ENCODE assay signal across 34 cellular contexts in the genomic region with DNA sequence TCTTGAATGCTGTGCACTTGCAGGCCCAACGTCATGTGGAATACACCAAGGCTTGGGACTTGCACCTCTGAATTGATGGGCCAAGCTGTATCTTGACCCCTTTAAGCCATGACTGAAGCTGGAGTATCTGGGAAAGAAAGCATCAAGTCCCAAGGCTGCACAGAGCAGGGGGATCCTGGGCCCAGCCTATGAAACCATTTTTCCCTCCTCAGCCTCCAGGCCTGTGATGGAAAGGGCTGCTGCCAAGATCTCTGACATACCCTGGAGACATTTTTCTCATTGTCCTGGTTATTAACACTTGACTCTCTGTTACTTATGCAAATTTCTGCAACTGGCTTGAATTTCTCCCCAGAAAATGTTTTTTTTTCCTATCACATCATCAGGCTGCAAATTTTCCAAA.
"Had no signal": no experiment of that assay in that cellular context is flagged by ENCODE, and none has a peak within 500 bp of the region (broad histone marks: within the 10 kb centered on the region; RNA-seq: fewer than 3 reads in every experiment).

No MANE protein-coding gene starts in this region.

- H3K9me3 ChIP-seq: MG63 had no signal

- H3K27me3 ChIP-seq: MG63 had no signal

- H3K27ac ChIP-seq: KMS-11 had no signal

- H3K36me3 ChIP-seq: MG63 had no signal

- DNase-seq: Karpas-422, Kasumi-1, MG63, MM.1S, MV-4-11, NCI-H1092, NCI-H1092 treated with DMSO at 0.1 percent for 48 hours, NCI-H1105, NCI-H1105 treated with DMSO at 0.1 percent for 48 hours, NCI-H1417, NCI-H1417 treated with DMSO at 0.1 percent for 48 hours, NCI-H1436, NCI-H1436 treated with DMSO at 0.1 percent for 48 hours, NCI-H146, NCI-H1694, NCI-H1694 treated with DMSO at 0.1 percent for 48 hours, NCI-H187, NCI-H187 treated with DMSO at 0.1 percent for 48 hours, NCI-H1930, NCI-H2029, NCI-H2029 treated with DMSO at 0.1 percent for 48 hours, NCI-H2081, NCI-H2081 treated with DMSO at 0.1 percent for 48 hours, NCI-H2107, NCI-H2171, NCI-H2171 treated with DMSO at 0.1 percent for 48 hours, NCI-H2227 treated with DMSO at 0.1 percent for 48 hours, NCI-H226, NCI-H345, NCI-H446, NCI-H446 treated with DMSO at 0.1 percent for 48 hours, NCI-H510A, NCI-H510A treated with DMSO at 0.1 percent for 48 hours had no signal

- H3K4me3 ChIP-seq: MG63 had no signal

- H3K4me2 ChIP-seq: KMS-11 had no signal
